Comparison of ENCODE assay signal across 9 cellular contexts in the genomic region with DNA sequence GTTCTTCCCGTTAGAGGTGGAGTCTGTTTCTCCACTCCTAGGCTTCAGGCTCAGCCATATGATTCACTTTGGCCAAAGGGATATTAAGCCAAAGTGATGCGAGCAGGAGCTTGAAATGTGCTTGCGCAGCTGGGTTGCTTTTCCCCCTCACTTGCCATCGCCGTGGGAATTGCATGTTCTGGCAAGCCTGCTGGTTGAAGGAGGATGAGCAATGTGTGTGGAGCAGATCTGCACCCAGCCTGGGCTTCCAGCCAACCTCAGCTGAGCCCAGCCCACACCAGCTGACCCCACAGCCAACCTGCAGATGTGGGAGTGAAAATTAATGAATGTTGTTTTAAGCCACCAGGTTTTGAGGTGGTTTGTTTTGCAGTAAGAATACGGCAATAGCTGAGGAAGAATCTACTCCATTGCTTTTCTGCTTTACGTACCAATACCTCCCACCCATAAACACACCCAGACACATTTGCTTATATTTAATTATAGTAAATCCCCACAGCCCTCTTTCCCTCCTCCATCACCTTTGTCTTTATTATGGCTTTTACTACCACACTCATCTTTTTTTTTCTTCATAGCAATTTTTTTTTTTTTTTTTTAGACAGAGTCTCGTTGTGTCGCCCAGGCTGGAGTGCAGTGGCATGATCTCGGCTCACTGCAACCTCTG.
DNase-seq lines count a peak whose midpoint lies in the region; ATAC-seq lines count a peak whose summit lies in the region.
"Had no signal": no experiment of that assay in that cellular context is flagged by ENCODE, and none has a peak within 500 bp of the region (broad histone marks: within the 10 kb centered on the region; RNA-seq: fewer than 3 reads in every experiment).

No MANE protein-coding gene starts in this region.

- intact Hi-C loops in activated CD4-positive, alpha-beta T cell treated with anti-CD3 and anti-CD28 coated beads for 36 hours (cut with DNase I, micrococcal nuclease), result no loop called here

- H3K27ac Mint-ChIP-seq in activated CD4-positive, alpha-beta T cell treated with anti-CD3 and anti-CD28 coated beads for 36 hours, result no peak overlapping the region

- POLR2A ChIA-PET in activated CD4-positive, alpha-beta T cell treated with anti-CD3 and anti-CD28 coated beads for 36 hours (lab: Charles Lee), result no interaction called here

- no peaks in the 10 kb centered on the region for H3K4me1 Mint-ChIP-seq in activated CD4-positive, alpha-beta T cell treated with anti-CD3 and anti-CD28 coated beads for 36 hours

- no peaks in the 10 kb centered on the region for H3K27me3 Mint-ChIP-seq in activated CD4-positive, alpha-beta T cell treated with anti-CD3 and anti-CD28 coated beads for 36 hours

- peak; percentile 54 for DNase-seq in Ammon's horn (ENCODE audit: low spot score)
- DNase-seq in NCI-H1417 (lab: John Stamatoyannopoulos, UW), result peak in 2 of 3 experiments; percentile 81 to 94
- peak; percentile 72 for DNase-seq in astrocyte of the hippocampus (ENCODE audit: low read depth, low spot score)
- peak; percentile 78 for DNase-seq in kidney tubule cell (ENCODE audit: low spot score)
- no peak for DNase-seq in activated CD4-positive, alpha-beta T cell treated with anti-CD3 and anti-CD28 coated beads for 36 hours
- no peak for DNase-seq in T-helper 9 cell
- DNase-seq: SW 1271 had no signal

- H3K36me3 Mint-ChIP-seq in activated CD4-positive, alpha-beta T cell treated with anti-CD3 and anti-CD28 coated beads for 36 hours (ENCODE audit: low read depth), result no peaks in the 10 kb centered on the region

- no peaks in the 10 kb centered on the region for H3K9me3 Mint-ChIP-seq in activated CD4-positive, alpha-beta T cell treated with anti-CD3 and anti-CD28 coated beads for 36 hours (ENCODE audit: low read depth)

- CTCF ChIA-PET in activated CD4-positive, alpha-beta T cell treated with anti-CD3 and anti-CD28 coated beads for 36 hours (lab: Charles Lee), result no interaction called here

- no peak for ATAC-seq in activated CD4-positive, alpha-beta T cell treated with anti-CD3 and anti-CD28 coated beads for 36 hours
- ATAC-seq in GM21447 (IDR thresholded peaks at IDR 0.05; ENCODE audit: unreplicated experiment) (no peak), GM19455 (IDR thresholded peaks at IDR 0.05; ENCODE audit: unreplicated experiment) (no peak)

- no peak overlapping the region for H3K4me3 Mint-ChIP-seq in activated CD4-positive, alpha-beta T cell treated with anti-CD3 and anti-CD28 coated beads for 36 hours

Comparison
In these comparisons a context has a peak if more than half of its experiments do, and no peak if none do; other contexts are left out.
1. DNase-seq: peak in Ammon's horn (single experiment), NCI-H1417 (2 of 3), astrocyte of the hippocampus (single experiment) and kidney tubule cell (single experiment); none in activated CD4-positive, alpha-beta T cell treated with anti-CD3 and anti-CD28 coated beads for 36 hours (single experiment) and T-helper 9 cell (single experiment).